Comparison of ENCODE assay signal across 15 cellular contexts in genomic region chr16:75351183-75351582, GRCh38.
A peak's percentile ranks its signal among the peaks of the same experiment; 100 is the strongest.
DNase-seq lines count a peak whose midpoint lies in the region; ATAC-seq and TF ChIP-seq lines count a peak whose summit lies in the region.
"Had no signal": no experiment of that assay in that cellular context is flagged by ENCODE, and none has a peak within 500 bp of the region (broad histone marks: within the 10 kb centered on the region; RNA-seq: fewer than 3 reads in every experiment).

No MANE protein-coding gene starts in this region.

- intact Hi-C loops in ascending aorta (cut with DNase I), result no loop called here

- H3K27me3 ChIP-seq in ascending aorta (no peaks in the 10 kb centered on the region), thoracic aorta (replicated peaks; ENCODE audit: insufficient read depth) (no peaks in the 10 kb centered on the region)
- H3K27me3 ChIP-seq: stomach had no signal

- H3K4me1 ChIP-seq in ascending aorta, result peaks cover 0 to 19% of the 10 kb centered on the region in 2 donors
- H3K4me1 ChIP-seq in thoracic aorta (ENCODE audit: control insufficient read depth in 1 of 2, low read depth in 2 of 2), result peaks cover 11 to 25% of the 10 kb centered on the region in 2 donors
- H3K4me1 ChIP-seq: parathyroid adenoma, stomach had no signal

- H3K36me3 ChIP-seq in ascending aorta (no peaks in the 10 kb centered on the region), thoracic aorta (no peaks in the 10 kb centered on the region)

- TF ChIP-seq CTCF in ascending aorta (IDR thresholded peaks at IDR 0.05) (no peak), thoracic aorta (IDR thresholded peaks at IDR 0.05) (no peak)

- H3K4me3 ChIP-seq in ascending aorta (no peak overlapping the region), thoracic aorta (peak overlapping the region; percentile 18)
- H3K4me3 ChIP-seq: stomach had no signal

- DNase-seq in HCEC 1CT, result peak; percentile 82
- DNase-seq in ascending aorta (ENCODE audit: low spot score in 2 of 2), result no peak
- DNase-seq in fibroblast of the conjunctiva (ENCODE audit: low read depth), result peak; percentile 16
- no peak for DNase-seq in thoracic aorta (ENCODE audit: low spot score)
- no peak for DNase-seq in NCI-H1417 (lab: John Stamatoyannopoulos, UW)
- DNase-seq in NCI-H128 (lab: John Stamatoyannopoulos, UW; ENCODE audit: unreplicated experiment), result no peak
- DNase-seq: left ventricle myocardium superior; MV-4-11; NCI-H446 treated with DMSO at 0.1 percent for 48 hours; SHP77; stimulated activated CD4-positive, alpha-beta T cell treated with anti-CD3 and anti-CD28 coated beads, Interleukin-4, amount 100 ng/mL, for 4 hours; stomach had no signal

- peak; percentile 81 for ATAC-seq in thoracic aorta (ENCODE audit: insufficient number of reproducible peaks, low FRiP score, low read depth)
- ATAC-seq in GM21576 (IDR thresholded peaks at IDR 0.05; ENCODE audit: unreplicated experiment), result no peak
- ATAC-seq: left ventricle myocardium superior had no signal

- H3K9me3 ChIP-seq in ascending aorta (no peaks in the 10 kb centered on the region), thoracic aorta (no peaks in the 10 kb centered on the region)
- H3K9me3 ChIP-seq: stomach had no signal

- H3K27ac ChIP-seq in ascending aorta (peak overlapping the region; percentile 2 to 19), thoracic aorta (peak overlapping the region in 1 of 2 donors; percentile 70)
- H3K27ac ChIP-seq: parathyroid adenoma, VCaP had no signal

Comparison
In these comparisons a context has a peak if more than half of its experiments do, and no peak if none do; other contexts are left out.
1. DNase-seq: peak in HCEC 1CT (single experiment) and fibroblast of the conjunctiva (single experiment); none in ascending aorta (0 of 2), thoracic aorta (single experiment), NCI-H1417 (0 of 3) and NCI-H128 (single experiment).